1 cellular context compared by ENCODE assay signal in genomic region chr6:117605169-117605826, GRCh38.
A peak's percentile ranks its signal among the peaks of the same experiment; 100 is the strongest.
TF ChIP-seq lines count a peak whose summit lies in the region.

No MANE protein-coding gene starts in this region.

TF ChIP-seq in HEK293, 187 proteins besides CTCF, POLR2A, EP300 and RAD21 (continued from another document):
- TF ChIP-seq ZNF692 (tag by site-specific recombination; IDR thresholded peaks at IDR 0.05) (0 out of 2 replicates have a peak, but pooled peaks have one; percentile 18), KLF8 (tag by site-specific recombination; IDR thresholded peaks at IDR 0.05) (no peak), GFI1B (tag by site-specific recombination; IDR thresholded peaks at IDR 0.05) (no peak), ZSCAN30 (tag by site-specific recombination; IDR thresholded peaks at IDR 0.05) (no peak), ZBTB8A (tag by site-specific recombination; IDR thresholded peaks at IDR 0.05) (no peak)
